ENCODE assay signal across 19 cellular contexts in the genomic region with DNA sequence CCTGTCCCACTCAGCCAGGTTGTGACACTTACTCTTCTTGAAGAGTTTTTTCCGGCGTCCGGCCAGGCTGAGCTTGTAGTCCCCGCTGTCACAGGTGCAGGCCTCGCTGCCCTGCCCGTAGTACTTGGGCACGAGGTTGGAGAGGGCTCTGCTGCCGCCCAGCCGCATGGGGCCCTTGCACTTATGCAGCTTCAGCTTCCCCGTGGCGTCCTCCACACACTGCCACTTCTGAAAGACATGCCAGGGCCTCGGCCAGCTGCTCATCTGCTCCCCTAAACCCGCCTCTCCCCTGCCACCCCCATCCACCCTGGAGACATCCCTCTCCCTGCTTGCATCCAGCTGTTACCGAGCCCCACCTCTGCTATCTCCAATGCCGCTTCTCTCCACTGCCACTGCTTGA.
DNase-seq lines count a peak whose midpoint lies in the region; ATAC-seq and TF ChIP-seq lines count a peak whose summit lies in the region.
"Had no signal": no experiment of that assay in that cellular context is flagged by ENCODE, and none has a peak within 500 bp of the region (broad histone marks: within the 10 kb centered on the region; RNA-seq: fewer than 3 reads in every experiment).

No MANE protein-coding gene starts in this region.

- H3K4me1 Mint-ChIP-seq in dendritic cell treated with granulocyte-macrophage colony-stimulating factor and Interleukin-4, amounts not matched to agents 40 ng/mL and 50 ng/mL, for 4 days (ENCODE audit: low read depth): peaks cover 14% of the 10 kb centered on the region
- H3K4me1 Mint-ChIP-seq in stimulated activated naive B cell treated with anti-CD40 and anti-IgM and Interleukin-4, amounts not matched to agents 10 μg/mL and 1 μg/mL and 100 μg/mL, for 72 hours: peaks cover 7 to 9% of the 10 kb centered on the region in 2 donors
- H3K4me1 Mint-ChIP-seq: CD4-positive, alpha-beta memory T cell had no signal

- no peaks in the 10 kb centered on the region for H3K27me3 Mint-ChIP-seq in dendritic cell treated with granulocyte-macrophage colony-stimulating factor and Interleukin-4, amounts not matched to agents 40 ng/mL and 50 ng/mL, for 4 days
- H3K27me3 Mint-ChIP-seq in stimulated activated naive B cell treated with anti-CD40 and anti-IgM and Interleukin-4, amounts not matched to agents 10 μg/mL and 1 μg/mL and 100 μg/mL, for 72 hours: peaks cover 0 to 3% of the 10 kb centered on the region in 2 donors
- H3K27me3 Mint-ChIP-seq: CD4-positive, alpha-beta memory T cell had no signal

- intact Hi-C loops in dendritic cell treated with granulocyte-macrophage colony-stimulating factor and Interleukin-4, amounts not matched to agents 40 ng/mL and 50 ng/mL, for 4 days (cut with micrococcal nuclease): no loop called here

- no peak overlapping the region for H3K4me3 Mint-ChIP-seq in dendritic cell treated with granulocyte-macrophage colony-stimulating factor and Interleukin-4, amounts not matched to agents 40 ng/mL and 50 ng/mL, for 4 days
- no peak overlapping the region for H3K4me3 Mint-ChIP-seq in stimulated activated naive B cell treated with anti-CD40 and anti-IgM and Interleukin-4, amounts not matched to agents 10 μg/mL and 1 μg/mL and 100 μg/mL, for 72 hours
- H3K4me3 Mint-ChIP-seq: CD4-positive, alpha-beta memory T cell had no signal

- peak; percentile 14 for DNase-seq in DMS53 (lab: John Stamatoyannopoulos, UW)
- DNase-seq in DMS53 treated with DMSO at 0.1 percent for 48 hours (lab: John Stamatoyannopoulos, UW; ENCODE audit: unreplicated experiment): no peak
- peak; percentile 16 for DNase-seq in GM13976 (ENCODE audit: low spot score)
- DNase-seq in stimulated activated naive B cell treated with anti-CD40 and anti-IgM and Interleukin-4, amounts not matched to agents 10 μg/mL and 1 μg/mL and 100 μg/mL, for 72 hours: no peak
- DNase-seq in MV-4-11 (lab: John Stamatoyannopoulos, UW): no peak
- no peak for DNase-seq in activated CD4-positive, alpha-beta T cell treated with anti-CD3 and anti-CD28 coated beads, Interleukin-2, amount 50 U/mL, for 1 hour
- DNase-seq: ACHN; CD4-positive, alpha-beta memory T cell; DMS 273 treated with DMSO at 0.1 percent for 48 hours; KG1; NCI-H1092 treated with DMSO at 0.1 percent for 48 hours; NCI-H1436 treated with DMSO at 0.1 percent for 48 hours; NCI-H1930; NCI-H226; NCI-H510A treated with DMSO at 0.1 percent for 48 hours; NCI-H748 treated with DMSO at 0.1 percent for 48 hours had no signal

- no peaks in the 10 kb centered on the region for H3K9me3 Mint-ChIP-seq in dendritic cell treated with granulocyte-macrophage colony-stimulating factor and Interleukin-4, amounts not matched to agents 40 ng/mL and 50 ng/mL, for 4 days
- H3K9me3 Mint-ChIP-seq in stimulated activated naive B cell treated with anti-CD40 and anti-IgM and Interleukin-4, amounts not matched to agents 10 μg/mL and 1 μg/mL and 100 μg/mL, for 72 hours: no peaks in the 10 kb centered on the region

- no peak for TF ChIP-seq CTCF in GM13976 (IDR thresholded peaks at IDR 0.05; ENCODE audit: borderline replicate concordance, control extremely low read depth, extremely low read depth, insufficient read depth, missing control alignments)

- in situ Hi-C loops in GM13976 (cut with MboI; ENCODE audit: low sequenced_read_pairs, unreplicated experiment): no loop called here

- peak overlapping the region; percentile 3 for H3K27ac Mint-ChIP-seq in dendritic cell treated with granulocyte-macrophage colony-stimulating factor and Interleukin-4, amounts not matched to agents 40 ng/mL and 50 ng/mL, for 4 days
- peak overlapping the region; percentile 73 for H3K27ac Mint-ChIP-seq in stimulated activated naive B cell treated with anti-CD40 and anti-IgM and Interleukin-4, amounts not matched to agents 10 μg/mL and 1 μg/mL and 100 μg/mL, for 72 hours
- H3K27ac Mint-ChIP-seq: CD4-positive, alpha-beta memory T cell had no signal

- H3K36me3 Mint-ChIP-seq in dendritic cell treated with granulocyte-macrophage colony-stimulating factor and Interleukin-4, amounts not matched to agents 40 ng/mL and 50 ng/mL, for 4 days (ENCODE audit: low read depth): peaks cover 100% of the 10 kb centered on the region
- H3K36me3 Mint-ChIP-seq in stimulated activated naive B cell treated with anti-CD40 and anti-IgM and Interleukin-4, amounts not matched to agents 10 μg/mL and 1 μg/mL and 100 μg/mL, for 72 hours: peaks cover 5 to 10% of the 10 kb centered on the region in 2 donors
- H3K36me3 Mint-ChIP-seq: CD4-positive, alpha-beta memory T cell had no signal

- no peak for ATAC-seq in stimulated activated naive B cell treated with anti-CD40 and anti-IgM and Interleukin-4, amounts not matched to agents 10 μg/mL and 1 μg/mL and 100 μg/mL, for 72 hours (replicated peaks)
- no peak for ATAC-seq in HG03432 (IDR thresholded peaks at IDR 0.05; ENCODE audit: unreplicated experiment)
- ATAC-seq: Right ventricle myocardium inferior had no signal

Comparison
In these comparisons a context has a peak if more than half of its experiments do, and no peak if none do; other contexts are left out.
1. DNase-seq: peak in DMS53 (single experiment) and GM13976 (single experiment); none in DMS53 treated with DMSO at 0.1 percent for 48 hours (single experiment), stimulated activated naive B cell treated with anti-CD40 and anti-IgM and Interleukin-4, amounts not matched to agents 10 μg/mL and 1 μg/mL and 100 μg/mL, for 72 hours (single experiment), MV-4-11 (single experiment) and activated CD4-positive, alpha-beta T cell treated with anti-CD3 and anti-CD28 coated beads, Interleukin-2, amount 50 U/mL, for 1 hour (single experiment).